24 cellular contexts compared by ENCODE assay signal in genomic region chr18:61528961-61529360, GRCh38.
A peak's percentile ranks its signal among the peaks of the same experiment; 100 is the strongest.
DNase-seq lines count a peak whose midpoint lies in the region; ATAC-seq lines count a peak whose summit lies in the region.
"Had no signal": no experiment of that assay in that cellular context is flagged by ENCODE, and none has a peak within 500 bp of the region (broad histone marks: within the 10 kb centered on the region; RNA-seq: fewer than 3 reads in every experiment).

No MANE protein-coding gene starts in this region.

- DNase-seq in DMS53 treated with DMSO at 0.1 percent for 48 hours (lab: John Stamatoyannopoulos, UW; ENCODE audit: unreplicated experiment) (peak; percentile 78), NCI-H446 (lab: John Stamatoyannopoulos, UW) (peak; percentile 68 to 86), cerebellar cortex (ENCODE audit: low spot score) (peak; percentile 83), renal cortical epithelial cell (ENCODE audit: low read depth) (peak; percentile 68), COR-L47 (lab: John Stamatoyannopoulos, UW) (no peak)
- DNase-seq in central memory CD4-positive, alpha-beta T cell = no peak
- DNase-seq in natural killer cell treated with Interleukin-12 subunit alpha and Interleukin-12 subunit beta and Interleukin-15 and Interleukin-18, amount 100 ng/mL, for 72 hours (ENCODE audit: low spot score) = no peak
- DNase-seq: activated CD4-positive, alpha-beta T cell treated with anti-CD3 and anti-CD28 coated beads, Interleukin-2, amount 50 U/mL, for 4 hours; activated effector memory CD4-positive, alpha-beta T cell treated with anti-CD3 and anti-CD28 coated beads, Interleukin-2, amount 50 U/mL, for 16 hours; CD4-positive, CD25-positive, alpha-beta regulatory T cell; foreskin melanocyte; KG1; kidney; naive thymus-derived CD4-positive, alpha-beta T cell; NCI-H2081; NCI-H774; ovary; PC-3; SHP77 treated with DMSO at 0.1 percent for 48 hours; stimulated activated CD4-positive, alpha-beta T cell treated with anti-CD3 and anti-CD28 coated beads, Interleukin-1b, Interleukin-23, amount 100 ng/mL, for 48 hours had no signal

- no peak for ATAC-seq in natural killer cell treated with Interleukin-12 subunit alpha and Interleukin-12 subunit beta and Interleukin-15 and Interleukin-18, amount 100 ng/mL, for 72 hours
- ATAC-seq: GM23338; naive thymus-derived CD4-positive, alpha-beta T cell; PC-3; stimulated activated memory B cell treated with anti-CD40 and anti-IgM and Interleukin-4, amounts not matched to agents 10 μg/mL and 1 μg/mL and 100 μg/mL, for 72 hours had no signal

- H3K27me3 Mint-ChIP-seq in natural killer cell treated with Interleukin-12 subunit alpha and Interleukin-12 subunit beta and Interleukin-15 and Interleukin-18, amount 100 ng/mL, for 72 hours = no peaks in the 10 kb centered on the region
- H3K27me3 Mint-ChIP-seq: memory B cell; stimulated activated memory B cell treated with anti-CD40 and anti-IgM and Interleukin-4, amounts not matched to agents 10 μg/mL and 1 μg/mL and 100 μg/mL, for 72 hours had no signal

- no peak overlapping the region for H3K4me3 Mint-ChIP-seq in natural killer cell treated with Interleukin-12 subunit alpha and Interleukin-12 subunit beta and Interleukin-15 and Interleukin-18, amount 100 ng/mL, for 72 hours
- H3K4me3 Mint-ChIP-seq: CD4-positive, CD25-positive, alpha-beta regulatory T cell; GM23338; memory B cell; naive thymus-derived CD4-positive, alpha-beta T cell; stimulated activated memory B cell treated with anti-CD40 and anti-IgM and Interleukin-4, amounts not matched to agents 10 μg/mL and 1 μg/mL and 100 μg/mL, for 72 hours; T-helper 1 cell treated with Interleukin-12 subunit alpha and Interleukin-12 subunit beta and Interleukin-4 antibody, amounts not matched to agents 30 μg/mL and 1 μg/mL, for 36 hours had no signal

- H3K36me3 Mint-ChIP-seq in natural killer cell treated with Interleukin-12 subunit alpha and Interleukin-12 subunit beta and Interleukin-15 and Interleukin-18, amount 100 ng/mL, for 72 hours = no peaks in the 10 kb centered on the region
- H3K36me3 Mint-ChIP-seq: CD4-positive, CD25-positive, alpha-beta regulatory T cell; memory B cell; naive thymus-derived CD4-positive, alpha-beta T cell; stimulated activated memory B cell treated with anti-CD40 and anti-IgM and Interleukin-4, amounts not matched to agents 10 μg/mL and 1 μg/mL and 100 μg/mL, for 72 hours had no signal

- no peaks in the 10 kb centered on the region for H3K4me1 Mint-ChIP-seq in natural killer cell treated with Interleukin-12 subunit alpha and Interleukin-12 subunit beta and Interleukin-15 and Interleukin-18, amount 100 ng/mL, for 72 hours (ENCODE audit: low read depth in 2 of 2)
- H3K4me1 Mint-ChIP-seq: CD4-positive, CD25-positive, alpha-beta regulatory T cell; GM23338; memory B cell; naive thymus-derived CD4-positive, alpha-beta T cell; stimulated activated memory B cell treated with anti-CD40 and anti-IgM and Interleukin-4, amounts not matched to agents 10 μg/mL and 1 μg/mL and 100 μg/mL, for 72 hours had no signal

- H3K27ac Mint-ChIP-seq in natural killer cell treated with Interleukin-12 subunit alpha and Interleukin-12 subunit beta and Interleukin-15 and Interleukin-18, amount 100 ng/mL, for 72 hours = no peak overlapping the region
- H3K27ac Mint-ChIP-seq: CD4-positive, CD25-positive, alpha-beta regulatory T cell; GM23338; memory B cell; naive thymus-derived CD4-positive, alpha-beta T cell; stimulated activated memory B cell treated with anti-CD40 and anti-IgM and Interleukin-4, amounts not matched to agents 10 μg/mL and 1 μg/mL and 100 μg/mL, for 72 hours; T-helper 1 cell treated with Interleukin-12 subunit alpha and Interleukin-12 subunit beta and Interleukin-4 antibody, amounts not matched to agents 30 μg/mL and 1 μg/mL, for 36 hours had no signal

- no peaks in the 10 kb centered on the region for H3K9me3 Mint-ChIP-seq in natural killer cell treated with Interleukin-12 subunit alpha and Interleukin-12 subunit beta and Interleukin-15 and Interleukin-18, amount 100 ng/mL, for 72 hours
- H3K9me3 Mint-ChIP-seq: GM23338; T-helper 1 cell treated with Interleukin-12 subunit alpha and Interleukin-12 subunit beta and Interleukin-4 antibody, amounts not matched to agents 30 μg/mL and 1 μg/mL, for 36 hours had no signal

Comparison
In these comparisons a context has a peak if more than half of its experiments do, and no peak if none do; other contexts are left out.
1. DNase-seq: peak in DMS53 treated with DMSO at 0.1 percent for 48 hours (single experiment), NCI-H446 (2 of 2), cerebellar cortex (single experiment) and renal cortical epithelial cell (single experiment); none in central memory CD4-positive, alpha-beta T cell (single experiment), COR-L47 (single experiment) and natural killer cell treated with Interleukin-12 subunit alpha and Interleukin-12 subunit beta and Interleukin-15 and Interleukin-18, amount 100 ng/mL, for 72 hours (single experiment).